In the genomic region with DNA sequence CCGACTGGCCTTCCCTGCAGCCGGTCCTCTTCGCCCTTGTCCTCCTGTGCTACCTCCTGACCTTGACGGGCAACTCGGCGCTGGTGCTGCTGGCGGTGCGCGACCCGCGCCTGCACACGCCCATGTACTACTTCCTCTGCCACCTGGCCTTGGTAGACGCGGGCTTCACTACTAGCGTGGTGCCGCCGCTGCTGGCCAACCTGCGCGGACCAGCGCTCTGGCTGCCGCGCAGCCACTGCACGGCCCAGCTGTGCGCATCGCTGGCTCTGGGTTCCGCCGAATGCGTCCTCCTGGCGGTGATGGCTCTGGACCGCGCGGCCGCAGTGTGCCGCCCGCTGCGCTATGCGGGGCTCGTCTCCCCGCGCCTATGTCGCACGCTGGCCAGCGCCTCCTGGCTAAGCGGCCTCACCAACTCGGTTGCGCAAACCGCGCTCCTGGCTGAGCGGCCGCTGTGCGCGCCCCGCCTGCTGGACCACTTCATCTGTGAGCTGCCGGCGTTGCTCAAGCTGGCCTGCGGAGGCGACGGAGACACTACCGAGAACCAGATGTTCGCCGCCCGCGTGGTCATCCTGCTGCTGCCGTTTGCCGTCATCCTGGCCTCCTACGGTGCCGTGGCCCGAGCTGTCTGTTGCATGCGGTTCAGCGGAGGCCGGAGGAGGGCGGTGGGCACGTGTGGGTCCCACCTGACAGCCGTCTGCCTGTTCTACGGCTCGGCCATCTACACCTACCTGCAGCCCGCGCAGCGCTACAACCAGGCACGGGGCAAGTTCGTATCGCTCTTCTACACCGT, we compare ENCODE assay signal across 9 cellular contexts. TPM values are rescaled to one million over a fixed set of nuclear protein-coding genes. Genes with fewer than 3 reads are reported as not detected.
A peak's percentile ranks its signal among the peaks of the same experiment; 100 is the strongest.
DNase-seq lines count a peak whose midpoint lies in the region; ATAC-seq, FAIRE-seq and TF ChIP-seq lines count a peak whose summit lies in the region.
"Had no signal": no experiment of that assay in that cellular context is flagged by ENCODE, and none has a peak within 500 bp of the region (broad histone marks: within the 10 kb centered on the region; RNA-seq: fewer than 3 reads in every experiment).

No MANE protein-coding gene starts in this region.

- H3K36me3 ChIP-seq in kidney (ENCODE audit: control insufficient read depth in 1 of 2, insufficient read depth in 2 of 2, low read length in 2 of 2): no peaks in the 10 kb centered on the region

- DNase-seq in G401 (ENCODE audit: low spot score): peak; percentile 5
- DNase-seq in NOMO-1 (lab: John Stamatoyannopoulos, UW; ENCODE audit: unreplicated experiment in 2 of 2): peak; percentile 17 to 45
- peak; percentile 57 to 68 for DNase-seq in cardiac fibroblast (ENCODE audit: low read depth in 2 of 2)
- peak; percentile 90 for DNase-seq in kidney
- DNase-seq in stimulated activated effector memory CD8-positive, alpha-beta T cell treated with anti-CD3 and anti-CD28 coated beads, Interleukin-12 subunit alpha, Interleukin-12 subunit beta, amount 100 ng/mL, for 72 hours (ENCODE audit: low spot score in 2 of 2): peak in 1 of 2 donors; percentile 51
- DNase-seq in effector CD8-positive, alpha-beta T cell (lab: John Stamatoyannopoulos, UW): no peak

- no peak for FAIRE-seq in kidney (lab: Jason Lieb, UNC)

- intact Hi-C loops in kidney (cut with DNase I): no loop called here

- ATAC-seq in stimulated activated effector memory CD8-positive, alpha-beta T cell treated with anti-CD3 and anti-CD28 coated beads, Interleukin-12 subunit alpha, Interleukin-12 subunit beta, amount 100 ng/mL, for 72 hours: peak; percentile 67
- ATAC-seq in GM18861 (IDR thresholded peaks at IDR 0.05; ENCODE audit: unreplicated experiment): no peak
- no peak for ATAC-seq in HG02870 (IDR thresholded peaks at IDR 0.05; ENCODE audit: unreplicated experiment)

- no peak overlapping the region for H3K9ac ChIP-seq in kidney (ENCODE audit: low read length in 2 of 2)

- peak overlapping the region in 1 of 2 donors; percentile 22 for H3K4me3 ChIP-seq in cardiac fibroblast (replicated peaks in 1 of 2; ENCODE audit: low read depth in 2 of 2, low read length in 2 of 2)
- peak overlapping the region; percentile 47 to 54 for H3K4me3 ChIP-seq in kidney (ENCODE audit: low read length in 2 of 2)

- in situ Hi-C loops in G401 (cut with HindIII; ENCODE audit: low sequenced_read_pairs): no loop called here

- peaks cover 7 to 12% of the 10 kb centered on the region in 2 donors for H3K4me1 ChIP-seq in kidney (ENCODE audit: control insufficient read depth in 1 of 2, insufficient read depth in 1 of 2, low read depth in 1 of 2, low read length in 2 of 2)

- no peaks in the 10 kb centered on the region for H3K9me3 ChIP-seq in kidney (ENCODE audit: control insufficient read depth in 1 of 2, low read length in 2 of 2)

- H3K4me1 Mint-ChIP-seq in stimulated activated effector memory CD8-positive, alpha-beta T cell treated with anti-CD3 and anti-CD28 coated beads, Interleukin-12 subunit alpha, Interleukin-12 subunit beta, amount 100 ng/mL, for 72 hours: peaks cover 12% of the 10 kb centered on the region

- no peaks in the 10 kb centered on the region for H3K36me3 Mint-ChIP-seq in stimulated activated effector memory CD8-positive, alpha-beta T cell treated with anti-CD3 and anti-CD28 coated beads, Interleukin-12 subunit alpha, Interleukin-12 subunit beta, amount 100 ng/mL, for 72 hours

- TF ChIP-seq CTCF in cardiac fibroblast (IDR thresholded peaks at IDR 0.05; ENCODE audit: low read depth, low read length) (peak; percentile 12), kidney (IDR thresholded peaks at IDR 0.05; ENCODE audit: borderline replicate concordance, extremely low read depth, insufficient read depth) (peak; percentile 9)

- H3K27ac Mint-ChIP-seq in stimulated activated effector memory CD8-positive, alpha-beta T cell treated with anti-CD3 and anti-CD28 coated beads, Interleukin-12 subunit alpha, Interleukin-12 subunit beta, amount 100 ng/mL, for 72 hours: no peak overlapping the region

- no peak overlapping the region for H3K27ac ChIP-seq in kidney (ENCODE audit: low read depth in 2 of 2, low read length in 2 of 2)
- H3K27ac ChIP-seq: HL-60 had no signal

- H3K4me3 Mint-ChIP-seq in stimulated activated effector memory CD8-positive, alpha-beta T cell treated with anti-CD3 and anti-CD28 coated beads, Interleukin-12 subunit alpha, Interleukin-12 subunit beta, amount 100 ng/mL, for 72 hours: peak overlapping the region; percentile 61

- no peaks in the 10 kb centered on the region for H3K9me3 Mint-ChIP-seq in stimulated activated effector memory CD8-positive, alpha-beta T cell treated with anti-CD3 and anti-CD28 coated beads, Interleukin-12 subunit alpha, Interleukin-12 subunit beta, amount 100 ng/mL, for 72 hours

RNA-seq across cellular contexts. Expression of gene UBD, which starts 6.1 kb away (rescaled TPM):
- 0.17 TPM in 1 of 2 replicates, not detected in the other for total RNA-seq in G401 (2014; rRNA removed; shearing (Covaris generic))
- 33.5 TPM for total RNA-seq in kidney
- 16.9 TPM for polyA plus RNA-seq in kidney (ENCODE audit: insufficient read depth, low read depth, low replicate concordance)

RNA-seq across cellular contexts. Expression of gene OR2H2, which starts 31.5 kb away (rescaled TPM):
- total RNA-seq in G401 (2014; rRNA removed; shearing (Covaris generic)): not detected in 2 replicates
- total RNA-seq in kidney: not detected
- polyA plus RNA-seq in kidney (ENCODE audit: insufficient read depth, low read depth, low replicate concordance): not detected

Comparison
In these comparisons a context has a peak if more than half of its experiments do, and no peak if none do; other contexts are left out.
1. RNA of gene UBD, which starts 6.1 kb away (total RNA-seq): 33.5 TPM in kidney (single experiment); 0.17 TPM in G401; every median in the first group is over 10 times any median in the second.